1 cellular context compared by ENCODE assay signal in genomic region chr6:16222826-16223225, GRCh38.
TF ChIP-seq lines count a peak whose summit lies in the region.

No MANE protein-coding gene starts in this region.

TF ChIP-seq in H1, 55 proteins besides CTCF, POLR2A, EP300 and RAD21 (continued from another document):
- TF ChIP-seq HDAC2 (IDR thresholded peaks at IDR 0.05; ENCODE audit: borderline replicate concordance in 1 of 2, low read depth in 2 of 2, low read length in 2 of 2) (no peak), EZH2 (IDR thresholded peaks at IDR 0.05; ENCODE audit: low read depth, low read length, severe bottlenecking) (no peak), TEAD4 (IDR thresholded peaks at IDR 0.05; ENCODE audit: low read depth, low read length) (no peak), CEBPB (IDR thresholded peaks at IDR 0.05; ENCODE audit: low read depth, low read length) (no peak)
